ENCODE assay signal across 8 cellular contexts in the genomic region with DNA sequence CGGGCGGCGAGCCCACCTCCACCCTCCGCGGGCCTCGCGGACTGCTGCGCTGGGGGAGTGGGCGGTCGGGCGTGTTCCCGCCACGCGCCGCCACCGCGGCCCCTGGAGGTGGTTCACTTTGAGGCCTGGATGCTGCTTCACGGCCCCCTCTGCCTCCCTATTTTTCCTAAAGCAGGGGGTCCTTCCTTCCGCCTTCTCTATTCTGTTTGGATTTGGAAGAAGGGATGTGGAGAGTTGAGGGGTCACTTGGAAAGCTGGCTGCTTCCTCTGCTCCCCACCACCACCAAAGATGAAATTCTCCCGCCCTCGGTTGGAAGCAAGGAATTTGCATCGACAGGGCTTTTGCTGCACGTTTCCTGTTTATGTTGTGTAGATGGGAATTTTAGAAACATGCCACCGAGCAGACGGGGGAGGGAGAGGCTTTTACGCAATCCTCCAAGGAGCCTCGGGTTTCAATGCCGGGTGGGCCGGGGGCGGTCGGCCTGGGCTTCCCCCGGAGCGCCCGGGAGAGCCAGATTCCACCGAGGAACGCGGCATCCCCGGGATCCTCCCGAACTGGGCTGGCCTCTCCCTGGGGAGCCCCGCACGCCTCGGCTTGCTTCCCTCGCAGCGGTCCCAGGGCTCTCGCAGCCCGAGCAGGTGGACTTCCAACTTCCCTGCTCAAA. TPM values are rescaled to one million over a fixed set of nuclear protein-coding genes. Genes with fewer than 3 reads are reported as not detected.
A peak's percentile ranks its signal among the peaks of the same experiment; 100 is the strongest.
DNase-seq lines count a peak whose midpoint lies in the region; ATAC-seq and TF ChIP-seq lines count a peak whose summit lies in the region.

No MANE protein-coding gene starts in this region.

- peak overlapping the region; percentile 96 for H2AFZ ChIP-seq in OCI-LY7 (ENCODE audit: low read length)

- no peak overlapping the region for H3K27ac ChIP-seq in OCI-LY7 (ENCODE audit: low read depth, low read length, poor library complexity, severe bottlenecking)
- H3K27ac ChIP-seq in coronary artery, result peak overlapping the region; percentile 96 to 97
- H3K27ac ChIP-seq in left lung, result peak overlapping the region; percentile 94 to 95
- peak overlapping the region; percentile 95 for H3K27ac ChIP-seq in suprapubic skin

- TF ChIP-seq EP300 in suprapubic skin (IDR thresholded peaks at IDR 0.05), result no peak

- CTCF ChIA-PET in OCI-LY7 (lab: Charles Lee; ENCODE audit: unreplicated experiment), result no interaction called here

- no TSS peak for BruUV-seq in OCI-LY7 (replicated peaks; lab: Mats Ljungman, UMichigan)

- H3K4me2 ChIP-seq in OCI-LY7 (ENCODE audit: low read length), result peak overlapping the region; percentile 83

- H3K27me3 ChIP-seq in left lung (peaks cover 6 to 32% of the 10 kb centered on the region in 2 donors), suprapubic skin (no peaks in the 10 kb centered on the region)

- H3K4me1 ChIP-seq in OCI-LY7 (ENCODE audit: insufficient read depth, low read length, poor library complexity, severe bottlenecking) (peaks cover 20% of the 10 kb centered on the region), left lung (peaks cover 10 to 79% of the 10 kb centered on the region in 2 donors), suprapubic skin (peaks cover 32% of the 10 kb centered on the region)

- peaks cover 7% of the 10 kb centered on the region; the same call in 1 of the 2 replicates for H4K20me1 ChIP-seq in OCI-LY7 (ENCODE audit: insufficient read depth, low read length)

- peak overlapping the region; percentile 89 for H3K4me3 ChIP-seq in OCI-LY7 (ENCODE audit: low read depth, low read length, poor library complexity, severe bottlenecking)
- peak overlapping the region; percentile 93 for H3K4me3 ChIP-seq in coronary artery
- H3K4me3 ChIP-seq in left lung, result peak overlapping the region; percentile 70 to 78
- peak overlapping the region; percentile 92 for H3K4me3 ChIP-seq in suprapubic skin

- WGBS in suprapubic skin, result 1% methylated on average over 12 of the region's 46 CpGs

- no peaks in the 10 kb centered on the region for H3K36me3 ChIP-seq in OCI-LY7 (ENCODE audit: insufficient read depth, low read length)
- no peaks in the 10 kb centered on the region for H3K36me3 ChIP-seq in left lung
- H3K36me3 ChIP-seq in suprapubic skin, result no peaks in the 10 kb centered on the region

- POLR2A ChIA-PET in OCI-LY7 (lab: Charles Lee), result interaction anchor here (1.2 kb wide), 1 partner anchor 20 kb away, joined by 6 read pairs; no protein-coding TSS in a partner anchor

- no peaks in the 10 kb centered on the region for H3K79me2 ChIP-seq in OCI-LY7 (ENCODE audit: insufficient read depth, low read depth, low read length)

- no peak for TF ChIP-seq POLR2A in suprapubic skin (IDR thresholded peaks at IDR 0.05)

- H3K9me3 ChIP-seq in OCI-LY7 (ENCODE audit: low read length), result no peaks in the 10 kb centered on the region
- H3K9me3 ChIP-seq in left lung, result no peaks in the 10 kb centered on the region
- H3K9me3 ChIP-seq in suprapubic skin, result no peaks in the 10 kb centered on the region

- H3K9me2 ChIP-seq in OCI-LY7 (ENCODE audit: insufficient read depth, low read length), result no peaks in the 10 kb centered on the region

- intact Hi-C loops in OCI-LY7 (cut with micrococcal nuclease; ENCODE audit: unreplicated experiment) (no loop called here), left lung (cut with DNase I) (no loop called here)

- DNase-seq in NCI-H2171 treated with DMSO at 0.1 percent for 48 hours (lab: John Stamatoyannopoulos, UW) (peak; percentile 47), NCI-H2171 (lab: John Stamatoyannopoulos, UW) (no peak), OCI-LY7 (ENCODE audit: low spot score) (no peak), coronary artery (ENCODE audit: low spot score) (no peak), left lung (peak; percentile 52 to 87), suprapubic skin (ENCODE audit: low spot score in 2 of 2) (peak; percentile 80 to 83), KG1 (lab: John Stamatoyannopoulos, UW) (no peak)

- peak; percentile 9 for ATAC-seq in left lung
- no peak for ATAC-seq in GM21619 (IDR thresholded peaks at IDR 0.05; ENCODE audit: unreplicated experiment)

- TF ChIP-seq CTCF in OCI-LY7 (conservative IDR thresholded peaks at IDR 0.05; ENCODE audit: low read length), result no peak
- TF ChIP-seq CTCF in coronary artery (IDR thresholded peaks at IDR 0.05), result no peak
- TF ChIP-seq CTCF in left lung (IDR thresholded peaks at IDR 0.05), result no peak
- no peak for TF ChIP-seq CTCF in suprapubic skin (IDR thresholded peaks at IDR 0.05)

RNA-seq across cellular contexts. Expression of gene SBF2, which starts 0.4 kb away (rescaled TPM):
- total RNA-seq in OCI-LY7 (2014; rRNA removed; shearing (Covaris generic)), result 12.4 and 14.3 TPM in 2 replicates
- total RNA-seq in OCI-LY7 (2022) (12.9 and 15.2 TPM in 2 replicates), left lung (10 to 100 TPM; 25.7 to 34.0 TPM), suprapubic skin (100 to 1,000 TPM in 1 of 4 donors, 10 to 100 TPM in 3; 42.3 to 106 (median 45.3) TPM)

RNA-seq across cellular contexts. Expression of gene ADM, which starts 10.5 kb away (rescaled TPM):
- total RNA-seq in OCI-LY7 (2014; rRNA removed; shearing (Covaris generic)), result 4.9 and 5.9 TPM in 2 replicates
- total RNA-seq in OCI-LY7 (2022), result 0.20 and 0.46 TPM in 2 replicates
- total RNA-seq in left lung, result 10 to 100 TPM in 1 of 2 donors, 1 to 10 TPM in 1; 7.3 to 51.4 TPM
- 100 to 1,000 TPM in 1 of 4 donors, 10 to 100 TPM in 3; 48.7 to 140 (median 69.0) TPM for total RNA-seq in suprapubic skin

Comparison
In these comparisons a context has a peak if more than half of its experiments do, and no peak if none do; other contexts are left out.
1. DNase-seq: peak in NCI-H2171 treated with DMSO at 0.1 percent for 48 hours (single experiment), left lung (2 of 2) and suprapubic skin (2 of 2); none in NCI-H2171 (single experiment), OCI-LY7 (single experiment), coronary artery (single experiment) and KG1 (single experiment).
2. Peak in every context shown above with its lines, with median percentiles within 50 percentile points of each other: H3K4me3 ChIP-seq.